Comparison of ENCODE assay signal across 11 cellular contexts in genomic region chr6:148445620-148446019, GRCh38.
DNase-seq lines count a peak whose midpoint lies in the region; ATAC-seq and TF ChIP-seq lines count a peak whose summit lies in the region.
"Had no signal": no experiment of that assay in that cellular context is flagged by ENCODE, and none has a peak within 500 bp of the region (broad histone marks: within the 10 kb centered on the region; RNA-seq: fewer than 3 reads in every experiment).

No MANE protein-coding gene starts in this region.

- CTCF ChIA-PET in HCT116 (lab: Charles Lee) = interaction anchor here (1.3 kb wide), 1 partner anchor 265 kb away, joined by 4 read pairs; no protein-coding TSS in a partner anchor

- H3K4me2 ChIP-seq in HCT116 (ENCODE audit: low read length) = peak overlapping the region; percentile 15; the same call in 1 of the 2 replicates

- ATAC-seq in HCT116 = no peak
- no peak for ATAC-seq in HG03039 (IDR thresholded peaks at IDR 0.05; ENCODE audit: unreplicated experiment)
- ATAC-seq: body of pancreas had no signal

- no peak for TF ChIP-seq CTCF in HCT116 (IDR thresholded peaks at IDR 0.05 in 2 of 3, conservative IDR thresholded peaks at IDR 0.05 in 1 of 3; ENCODE audit: borderline replicate concordance in 1 of 3, insufficient read depth in 1 of 3, low read depth in 2 of 3, low read length in 2 of 3)
- TF ChIP-seq CTCF in fibroblast of pulmonary artery (IDR thresholded peaks at IDR 0.05; ENCODE audit: low read length, missing control alignments) = no peak
- TF ChIP-seq CTCF in tibial artery (IDR thresholded peaks at IDR 0.05) = no peak

- POLR2A ChIA-PET in HCT116 (lab: Charles Lee) = no interaction called here

- H3K27ac ChIP-seq in HCT116 (ENCODE audit: low read depth, low read length) (no peak overlapping the region), tibial artery (peak overlapping the region; percentile 16 to 51)
- H3K27ac ChIP-seq: body of pancreas had no signal

- RAD21 ChIA-PET in HCT116 (lab: Charles Lee; ENCODE audit: low non-redundant PET in 1 of 2, low total read pairs in 2 of 2, uncharacterized antibody in 2 of 2, unreplicated experiment in 2 of 2) = interaction anchor here in 1 of 2 experiments (0.8 kb wide), 1 partner anchor 20 kb away, joined by 4 read pairs; no protein-coding TSS in a partner anchor

- H2AFZ ChIP-seq in HCT116 (ENCODE audit: low read depth, low read length, poor library complexity, severe bottlenecking) = no peak overlapping the region

- intact Hi-C loops in HCT116 (cut with micrococcal nuclease) = no loop called here
- intact Hi-C loops in tibial artery (cut with DNase I; ENCODE audit: low total_unique reads) = no loop called here

- no peak for TF ChIP-seq RAD21 in HCT116 (IDR thresholded peaks at IDR 0.05; ENCODE audit: low read depth)

- H3K9me2 ChIP-seq in HCT116 (ENCODE audit: insufficient read depth) = no peaks in the 10 kb centered on the region

- H3K36me3 ChIP-seq in HCT116 (ENCODE audit: control insufficient read depth in 1 of 2, insufficient read depth in 2 of 2, low read length in 2 of 2) (no peaks in the 10 kb centered on the region), adipocyte (ENCODE audit: control insufficient read depth, insufficient read depth, low read length, severe bottlenecking) (peaks cover 29% of the 10 kb centered on the region), tibial artery (no peaks in the 10 kb centered on the region)

- TF ChIP-seq POLR2A in HCT116 (IDR thresholded peaks at IDR 0.05; ENCODE audit: borderline replicate concordance, extremely low read depth, insufficient read depth, insufficient read length) = no peak

- peaks cover 17 to 31% of the 10 kb centered on the region in 2 experiments for H3K4me1 ChIP-seq in HCT116 (ENCODE audit: control insufficient read depth in 1 of 2, insufficient read depth in 2 of 2, low read length in 2 of 2)
- peaks cover 17% of the 10 kb centered on the region for H3K4me1 ChIP-seq in adipocyte (ENCODE audit: control insufficient read depth, insufficient read depth, low read length)
- H3K4me1 ChIP-seq in tibial artery = peaks cover 0 to 57% (median 37%) of the 10 kb centered on the region in 4 donors
- H3K4me1 ChIP-seq: body of pancreas had no signal

- no TSS peak for BruUV-seq in HCT116 (replicated peaks; lab: Mats Ljungman, UMichigan)

- no peaks in the 10 kb centered on the region for H4K20me1 ChIP-seq in HCT116 (ENCODE audit: insufficient read depth)

- DNase-seq in HCT116 (ENCODE audit: low read depth, low spot score) (no peak), adipocyte (ENCODE audit: low read depth) (peak; percentile 43), fibroblast of pulmonary artery (ENCODE audit: low read depth) (peak; percentile 82), tibial artery (no peak), DMS53 treated with DMSO at 0.1 percent for 48 hours (lab: John Stamatoyannopoulos, UW; ENCODE audit: unreplicated experiment) (no peak)
- no peak for DNase-seq in activated CD4-positive, alpha-beta T cell treated with anti-CD3 and anti-CD28 coated beads for 1 hour
- DNase-seq: activated CD4-positive, alpha-beta T cell treated with anti-CD3 and anti-CD28 coated beads for 4 hours; body of pancreas; COR-L47; MM.1S had no signal

- H3K4me3 ChIP-seq in HCT116 (replicated peaks in 1 of 2; ENCODE audit: low read depth in 1 of 2, low read length in 2 of 2) (no peak overlapping the region), adipocyte (ENCODE audit: low read length) (no peak overlapping the region), fibroblast of pulmonary artery (replicated peaks; ENCODE audit: low read depth, low read length) (no peak overlapping the region), tibial artery (no peak overlapping the region)
- H3K4me3 ChIP-seq: body of pancreas had no signal

- H3K9me3 ChIP-seq in HCT116 (ENCODE audit: control insufficient read depth in 1 of 2, insufficient read depth in 1 of 2, low read depth in 1 of 2, low read length in 2 of 2) (no peaks in the 10 kb centered on the region), adipocyte (ENCODE audit: control insufficient read depth, low read length) (no peaks in the 10 kb centered on the region), tibial artery (no peaks in the 10 kb centered on the region)
- H3K9me3 ChIP-seq: body of pancreas had no signal

- no peaks in the 10 kb centered on the region for H3K27me3 ChIP-seq in HCT116 (ENCODE audit: insufficient read depth, low read length)
- no peaks in the 10 kb centered on the region for H3K27me3 ChIP-seq in adipocyte (replicated peaks; ENCODE audit: control insufficient read depth, insufficient read depth, low read length)
- no peaks in the 10 kb centered on the region for H3K27me3 ChIP-seq in tibial artery
- H3K27me3 ChIP-seq: body of pancreas had no signal

- H3K9ac ChIP-seq in HCT116 (ENCODE audit: low read length) = no peak overlapping the region
- H3K9ac ChIP-seq in adipocyte (ENCODE audit: low read length) = no peak overlapping the region

- no peaks in the 10 kb centered on the region for H3K79me2 ChIP-seq in HCT116 (ENCODE audit: insufficient read depth, low read length)

TF ChIP-seq in HCT116, 20 proteins besides CTCF, POLR2A, EP300 and RAD21:
- TF ChIP-seq EGR1 (IDR thresholded peaks at IDR 0.05; ENCODE audit: low read depth) (no peak), SIN3A (IDR thresholded peaks at IDR 0.05; ENCODE audit: low read depth) (no peak), CEBPB (IDR thresholded peaks at IDR 0.05; ENCODE audit: low read depth) (no peak), EZH2phosphoT487 (IDR thresholded peaks at IDR 0.05; ENCODE audit: borderline replicate concordance) (no peak), REST (IDR thresholded peaks at IDR 0.05; ENCODE audit: low read depth) (no peak), ATF3 (IDR thresholded peaks at IDR 0.05) (no peak), ZFX (IDR thresholded peaks at IDR 0.05) (no peak), ELF1 (IDR thresholded peaks at IDR 0.05; ENCODE audit: borderline replicate concordance, low read depth) (no peak), TCF7L2 (IDR thresholded peaks at IDR 0.05; ENCODE audit: borderline replicate concordance, extremely low read depth, insufficient read depth, insufficient read length) (no peak), CBX3 (IDR thresholded peaks at IDR 0.05; ENCODE audit: low read depth) (no peak), YY1 (IDR thresholded peaks at IDR 0.05; ENCODE audit: extremely low read depth, insufficient replicate concordance, low read depth, low read length) (no peak), FOSL1 (IDR thresholded peaks at IDR 0.05; ENCODE audit: low read depth) (no peak), MAX (IDR thresholded peaks at IDR 0.05) (no peak), JUND (IDR thresholded peaks at IDR 0.05) (no peak), ZBTB33 (IDR thresholded peaks at IDR 0.05; ENCODE audit: extremely low read depth, insufficient replicate concordance, low read length) (no peak), SP1 (IDR thresholded peaks at IDR 0.05; ENCODE audit: low read depth) (no peak), EZH2 (IDR thresholded peaks at IDR 0.05) (no peak)

Comparison
In these comparisons a context has a peak if more than half of its experiments do, and no peak if none do; other contexts are left out.
1. DNase-seq: peak in adipocyte (single experiment) and fibroblast of pulmonary artery (single experiment); none in HCT116 (single experiment), tibial artery (0 of 2), DMS53 treated with DMSO at 0.1 percent for 48 hours (single experiment) and activated CD4-positive, alpha-beta T cell treated with anti-CD3 and anti-CD28 coated beads for 1 hour (single experiment).